Comparison of ENCODE assay signal across 13 cellular contexts in the genomic region with DNA sequence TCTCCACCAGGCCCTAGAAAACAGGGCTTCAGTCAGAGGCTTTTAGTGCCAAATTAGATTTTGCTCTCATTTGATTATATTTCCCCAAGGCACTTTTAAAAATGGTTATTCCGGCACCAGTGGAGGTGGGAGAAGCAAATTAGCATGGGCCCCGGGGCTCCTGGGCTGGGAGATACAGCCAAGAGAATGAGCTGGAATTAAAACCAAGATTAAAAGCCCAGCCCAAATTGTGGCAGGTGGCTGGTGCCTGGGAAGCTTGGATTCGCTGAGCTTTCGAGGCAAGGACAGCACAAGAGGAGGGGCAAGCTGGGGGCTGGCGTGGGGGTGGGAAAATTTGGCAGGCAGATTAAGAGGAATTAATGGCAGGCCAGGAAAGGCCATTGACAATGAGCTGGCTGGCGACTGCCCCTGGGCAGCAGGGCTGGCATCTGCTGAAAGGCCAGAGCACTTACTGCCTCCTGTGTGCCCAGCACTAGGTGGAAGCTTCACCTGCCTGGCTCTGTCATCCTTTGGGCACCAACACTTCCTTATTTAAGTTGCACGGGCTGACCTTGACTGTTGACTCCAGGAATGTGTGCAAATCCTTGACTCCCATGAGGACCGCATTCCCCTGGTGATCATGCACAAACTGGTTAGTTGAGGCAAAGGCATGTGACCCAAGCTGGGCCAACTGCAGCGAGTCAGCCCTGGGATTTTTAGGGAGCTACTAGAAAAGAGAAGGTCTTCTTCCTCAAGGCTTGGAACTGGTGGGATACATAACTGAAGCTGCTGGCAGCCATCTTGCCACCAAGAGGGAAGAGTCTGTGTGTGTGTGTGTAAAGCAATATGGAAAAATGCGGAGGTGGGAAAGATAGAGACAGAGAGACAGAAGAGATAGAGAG.
"Had no signal": no experiment of that assay in that cellular context is flagged by ENCODE, and none has a peak within 500 bp of the region (broad histone marks: within the 10 kb centered on the region; RNA-seq: fewer than 3 reads in every experiment).

No MANE protein-coding gene starts in this region.

- H3K27ac ChIP-seq: cardiac muscle cell, prostate gland, sigmoid colon had no signal

- H3K9me3 ChIP-seq: prostate gland, sigmoid colon had no signal

- H3K36me3 Mint-ChIP-seq: natural killer cell had no signal

- H3K36me3 ChIP-seq: cardiac muscle cell, prostate gland, sigmoid colon had no signal

- H3K4me1 ChIP-seq: prostate gland had no signal

- H3K27me3 ChIP-seq: cardiac muscle cell, sigmoid colon had no signal

- H3K4me3 ChIP-seq: cardiac muscle cell, prostate gland, sigmoid colon had no signal

- ATAC-seq: left colon, natural killer cell had no signal

- DNase-seq: activated B cell treated with CpG ODN at 0.5 μM for 24 hours; activated CD4-positive, alpha-beta T cell treated with anti-CD3 and anti-CD28 coated beads, Interleukin-2, amount 10 ng/mL, durations not matched to agents 24 days and 14 days; activated naive CD4-positive, alpha-beta T cell treated with anti-CD3 and anti-CD28 coated beads for 36 hours; foreskin melanocyte; left colon; natural killer cell; sigmoid colon; stimulated activated CD4-positive, alpha-beta T cell treated with anti-CD3 and anti-CD28 coated beads, Interleukin-12 subunit alpha, Interleukin-12 subunit beta, amount 100 ng/mL, for 4 hours; stimulated activated CD4-positive, alpha-beta T cell treated with anti-CD3 and anti-CD28 coated beads, Interleukin-2, amount 100 ng/mL, for 48 hours had no signal

- H3K4me3 Mint-ChIP-seq: activated B cell treated with CpG ODN at 0.5 μM for 24 hours; activated CD4-positive, alpha-beta T cell treated with anti-CD3 and anti-CD28 coated beads, Interleukin-2, amount 10 ng/mL, durations not matched to agents 24 days and 14 days; activated naive CD4-positive, alpha-beta T cell treated with anti-CD3 and anti-CD28 coated beads for 36 hours; activated T-helper 1 cell treated with anti-CD3 and anti-CD28 coated beads, Interleukin-12 subunit alpha, Interleukin-12 subunit beta, Interleukin-2, Interleukin-4 antibody, amounts not matched to agents 30 ng/mL and 10 ng/mL and 1 ng/mL, durations not matched to agents 14 hours and 24 hours and 36 hours; natural killer cell; stimulated activated naive CD8-positive, alpha-beta T cell treated with anti-CD3 and anti-CD28 coated beads, Interleukin-15, Interleukin-2, amounts not matched to agents 100 ng/mL and 50 ng/mL, for 24 hours had no signal

- H3K4me1 Mint-ChIP-seq: activated CD4-positive, alpha-beta T cell treated with anti-CD3 and anti-CD28 coated beads, Interleukin-2, amount 10 ng/mL, durations not matched to agents 24 days and 14 days; natural killer cell had no signal

- H3K27ac Mint-ChIP-seq: activated B cell treated with CpG ODN at 0.5 μM for 24 hours; activated CD4-positive, alpha-beta T cell treated with anti-CD3 and anti-CD28 coated beads, Interleukin-2, amount 10 ng/mL, durations not matched to agents 24 days and 14 days; activated naive CD4-positive, alpha-beta T cell treated with anti-CD3 and anti-CD28 coated beads for 36 hours; activated T-helper 1 cell treated with anti-CD3 and anti-CD28 coated beads, Interleukin-12 subunit alpha, Interleukin-12 subunit beta, Interleukin-2, Interleukin-4 antibody, amounts not matched to agents 30 ng/mL and 10 ng/mL and 1 ng/mL, durations not matched to agents 14 hours and 24 hours and 36 hours; natural killer cell; stimulated activated naive CD8-positive, alpha-beta T cell treated with anti-CD3 and anti-CD28 coated beads, Interleukin-15, Interleukin-2, amounts not matched to agents 100 ng/mL and 50 ng/mL, for 24 hours had no signal

- H3K9me3 Mint-ChIP-seq: activated B cell treated with CpG ODN at 0.5 μM for 24 hours; activated CD4-positive, alpha-beta T cell treated with anti-CD3 and anti-CD28 coated beads, Interleukin-2, amount 10 ng/mL, durations not matched to agents 24 days and 14 days; activated naive CD4-positive, alpha-beta T cell treated with anti-CD3 and anti-CD28 coated beads for 36 hours; activated T-helper 1 cell treated with anti-CD3 and anti-CD28 coated beads, Interleukin-12 subunit alpha, Interleukin-12 subunit beta, Interleukin-2, Interleukin-4 antibody, amounts not matched to agents 30 ng/mL and 10 ng/mL and 1 ng/mL, durations not matched to agents 14 hours and 24 hours and 36 hours; natural killer cell; stimulated activated naive CD8-positive, alpha-beta T cell treated with anti-CD3 and anti-CD28 coated beads, Interleukin-15, Interleukin-2, amounts not matched to agents 100 ng/mL and 50 ng/mL, for 24 hours had no signal
